Comparison of ENCODE assay signal across 1 cellular context in genomic region chr9:86809968-86810367, GRCh38.
TF ChIP-seq lines count a peak whose summit lies in the region.

No MANE protein-coding gene starts in this region.

TF ChIP-seq in GM23338, 12 proteins besides CTCF, POLR2A, EP300 and RAD21 (continued from another document):
- no peak for TF ChIP-seq ZNF462 (CRISPR knock-in tag; IDR thresholded peaks at IDR 0.05)
- TF ChIP-seq ZNF114 (CRISPR knock-in tag; IDR thresholded peaks at IDR 0.05) = no peak
- no peak for TF ChIP-seq EZH2 (IDR thresholded peaks at IDR 0.05; ENCODE audit: low read depth, unreplicated experiment)
- TF ChIP-seq STAT1 (IDR thresholded peaks at IDR 0.05; ENCODE audit: unreplicated experiment) = no peak
- no peak for TF ChIP-seq CREB1 (CRISPR knock-in tag; IDR thresholded peaks at IDR 0.05; ENCODE audit: low read depth)
- no peak for TF ChIP-seq EZH2phosphoT487 (IDR thresholded peaks at IDR 0.05; ENCODE audit: unreplicated experiment)
- TF ChIP-seq POLR2AphosphoS5 (IDR thresholded peaks at IDR 0.05; ENCODE audit: low read depth) = no peak
- TF ChIP-seq JUNB (IDR thresholded peaks at IDR 0.05; ENCODE audit: unreplicated experiment) = no peak
